In the genomic region with DNA sequence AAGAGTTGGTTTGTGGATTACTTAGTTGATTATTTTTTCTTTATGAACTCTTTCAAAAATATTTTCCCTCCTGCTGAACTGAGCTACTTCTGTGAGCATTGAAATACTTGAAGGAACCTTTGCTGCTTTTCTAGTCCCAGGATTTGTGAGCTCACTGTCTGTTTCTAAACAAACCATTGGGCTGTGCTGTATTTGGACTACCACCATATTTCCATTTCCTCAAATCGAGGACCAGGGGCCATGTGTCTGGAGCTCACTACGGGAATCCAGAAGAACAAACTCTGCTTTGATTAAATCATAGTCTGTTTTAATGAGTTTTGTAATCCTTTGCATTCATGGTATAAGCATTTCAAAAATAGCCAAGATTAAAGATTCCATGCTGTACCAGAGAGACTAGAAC, we compare ENCODE assay signal across 8 cellular contexts. TPM values are rescaled to one million over a fixed set of nuclear protein-coding genes. Genes with fewer than 3 reads are reported as not detected.
DNase-seq lines count a peak whose midpoint lies in the region; ATAC-seq and TF ChIP-seq lines count a peak whose summit lies in the region.

No MANE protein-coding gene starts in this region.

- peaks cover 18% of the 10 kb centered on the region for H3K4me1 ChIP-seq in Panc1 (ENCODE audit: control insufficient read depth, insufficient read depth, low read length)
- peaks cover 54% of the 10 kb centered on the region for H3K4me1 ChIP-seq in psoas muscle

- H3K9me3 ChIP-seq in Panc1 (ENCODE audit: control insufficient read depth, insufficient read depth, low read depth, low read length) (no peaks in the 10 kb centered on the region), psoas muscle (no peaks in the 10 kb centered on the region)

- CTCF ChIA-PET in Panc1 (lab: Charles Lee) = no interaction called here

- H3K27ac ChIP-seq in Panc1 (ENCODE audit: low read length) = peak overlapping the region; percentile 88
- peak overlapping the region; percentile 97 for H3K27ac ChIP-seq in psoas muscle
- H3K27ac ChIP-seq in caudate nucleus (ENCODE audit: low read depth, low read length) = no peak overlapping the region

- peak overlapping the region; percentile 99 for H3K4me3 ChIP-seq in GM08714 (ENCODE audit: low read length)
- H3K4me3 ChIP-seq in Panc1 (ENCODE audit: low read depth in 2 of 2, low read length in 2 of 2) = peak overlapping the region; percentile 86 to 93
- peak overlapping the region; percentile 89 for H3K4me3 ChIP-seq in epithelial cell of esophagus (ENCODE audit: low read length)
- peak overlapping the region; percentile 93 for H3K4me3 ChIP-seq in psoas muscle

- H3K36me3 ChIP-seq in Panc1 (ENCODE audit: control insufficient read depth, insufficient read depth, low read length) (peaks cover 8% of the 10 kb centered on the region), psoas muscle (ENCODE audit: insufficient read depth in 1 of 2, low read depth in 1 of 2) (peaks cover 0 to 50% of the 10 kb centered on the region in 2 donors)

- TF ChIP-seq CTCF in Panc1 (IDR thresholded peaks at IDR 0.05) (no peak), epithelial cell of esophagus (IDR thresholded peaks at IDR 0.05; ENCODE audit: insufficient read depth, low read depth, low read length, missing control alignments) (no peak), psoas muscle (IDR thresholded peaks at IDR 0.05) (no peak)

- POLR2A ChIA-PET in Panc1 (lab: Charles Lee) = no interaction called here

- 13 to 18% (median 14%) methylated on average over 2 of the region's 2 CpGs for WGBS in psoas muscle, 3 donors

- intact Hi-C loops in Panc1 (cut with micrococcal nuclease; ENCODE audit: unreplicated experiment) = no loop called here
- intact Hi-C loops in psoas muscle (cut with DNase I) = loop anchor here (5.0 to 10.0 kb wide), 4 partner anchors 49 to 622 kb away; partner anchors contain the start of genes FOSL2 (in 2 of the 2), BABAM2 (in 1 of the 2) and RBKS (in 1 of the 2)

- no TSS peak for BruUV-seq in Panc1 (replicated peaks; lab: Mats Ljungman, UMichigan)

- in situ Hi-C loops in Panc1 (cut with HindIII; ENCODE audit: low pct_unique_long_range_greater_than_20kb, low sequenced_read_pairs) = no loop called here

- H3K27me3 ChIP-seq in Panc1 (ENCODE audit: control insufficient read depth, insufficient read depth, low read length) = no peaks in the 10 kb centered on the region
- H3K27me3 ChIP-seq in psoas muscle (ENCODE audit: insufficient read depth in 3 of 3, low read length in 2 of 3) = no peaks in the 10 kb centered on the region

- DNase-seq in Panc1 (ENCODE audit: low read depth, low spot score) = no peak
- no peak for DNase-seq in epithelial cell of esophagus (ENCODE audit: low read depth)
- no peak for DNase-seq in psoas muscle
- DNase-seq in OCI-M1 (lab: John Stamatoyannopoulos, UW) = no peak
- DNase-seq in UCSD-AML1 (lab: John Stamatoyannopoulos, UW; ENCODE audit: unreplicated experiment) = no peak
- no peak for DNase-seq in caudate nucleus (lab: John Stamatoyannopoulos, UW)

- ATAC-seq in Panc1 = no peak
- ATAC-seq in psoas muscle = no peak
- ATAC-seq in GM19397 (IDR thresholded peaks at IDR 0.05; ENCODE audit: unreplicated experiment) = no peak

RNA-seq across cellular contexts. Expression of gene MRPL33, which starts 1.3 kb away (rescaled TPM):
- total RNA-seq in Panc1 (2021; ENCODE audit: unreplicated experiment) (61.6 TPM), psoas muscle (100 to 1,000 TPM; 200 to 269 (median 257) TPM)
- polyA plus RNA-seq in Panc1 (2012; ENCODE audit: insufficient read length) = 51.7 TPM
- polyA plus RNA-seq in psoas muscle = 100 to 1,000 TPM; 400 to 716 (median 536) TPM
